29 cellular contexts compared by ENCODE assay signal in the genomic region with DNA sequence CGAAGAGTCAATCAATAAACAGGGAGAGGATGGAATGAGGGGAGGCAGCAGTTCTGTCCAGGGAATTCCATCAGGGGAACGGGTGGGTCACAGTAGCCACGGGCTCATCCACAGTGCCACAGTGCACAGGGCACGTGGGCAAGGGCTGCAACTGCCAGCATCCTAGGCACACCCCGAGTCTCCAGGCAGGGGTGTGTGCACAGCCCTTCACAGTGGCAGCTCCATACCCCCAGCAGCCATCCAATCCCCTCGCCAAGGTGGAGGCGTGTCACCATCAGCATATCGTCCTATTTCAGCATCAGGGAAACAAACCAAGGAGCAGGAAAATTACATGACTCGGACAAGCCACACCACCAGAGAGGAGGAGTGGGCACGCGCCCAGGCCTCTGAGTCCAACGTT.
"Had no signal": no experiment of that assay in that cellular context is flagged by ENCODE, and none has a peak within 500 bp of the region (broad histone marks: within the 10 kb centered on the region; RNA-seq: fewer than 3 reads in every experiment).

No MANE protein-coding gene starts in this region.

- ATAC-seq: activated CD4-positive, alpha-beta T cell treated with anti-CD3 and anti-CD28 coated beads for 36 hours; activated CD8-positive, alpha-beta T cell treated with anti-CD3 and anti-CD28 coated beads for 36 hours; activated naive CD8-positive, alpha-beta T cell treated with anti-CD3 and anti-CD28 coated beads, Interleukin-2, amount 50 U/mL, for 24 hours; activated T-cell treated with anti-CD3 and anti-CD28 coated beads, Interleukin-2, amount 50 U/mL, for 4 hours; activated T-helper 17 cell treated with anti-CD3 and anti-CD28 coated beads, Interleukin-2, amount 50 U/mL, for 72 hours; esophagus mucosa; heart left ventricle; T-helper 17 cell had no signal

- H3K9me3 ChIP-seq: adrenal gland, heart left ventricle had no signal

- H3K27ac ChIP-seq: adrenal gland, brain microvascular endothelial cell, coronary artery, dorsolateral prefrontal cortex, heart left ventricle, WERI-Rb-1 had no signal

- H3K27me3 Mint-ChIP-seq: activated CD4-positive, alpha-beta T cell treated with anti-CD3 and anti-CD28 coated beads for 36 hours; activated CD8-positive, alpha-beta T cell treated with anti-CD3 and anti-CD28 coated beads for 36 hours; activated naive CD4-positive, alpha-beta T cell treated with anti-CD3 and anti-CD28 coated beads, Interleukin-2, amount 50 U/mL, for 24 hours; activated naive CD8-positive, alpha-beta T cell treated with anti-CD3 and anti-CD28 coated beads, Interleukin-2, amount 50 U/mL, for 24 hours; dendritic cell treated with granulocyte-macrophage colony-stimulating factor and Interleukin-4, amounts not matched to agents 40 ng/mL and 50 ng/mL, for 4 days had no signal

- H3K27me3 ChIP-seq: adrenal gland, brain microvascular endothelial cell, dorsolateral prefrontal cortex had no signal

- H3K36me3 ChIP-seq: adrenal gland, brain microvascular endothelial cell, heart left ventricle, WERI-Rb-1 had no signal

- H3K4me3 ChIP-seq: adrenal gland, coronary artery, dorsolateral prefrontal cortex, heart left ventricle had no signal

- H3K9me3 Mint-ChIP-seq: activated CD8-positive, alpha-beta T cell treated with anti-CD3 and anti-CD28 coated beads for 36 hours; activated naive CD4-positive, alpha-beta T cell treated with anti-CD3 and anti-CD28 coated beads for 36 hours; activated naive CD4-positive, alpha-beta T cell treated with anti-CD3 and anti-CD28 coated beads, Interleukin-2, amount 50 U/mL, for 24 hours; activated naive CD8-positive, alpha-beta T cell treated with anti-CD3 and anti-CD28 coated beads for 36 hours; activated naive CD8-positive, alpha-beta T cell treated with anti-CD3 and anti-CD28 coated beads, Interleukin-2, amount 50 U/mL, for 24 hours; activated T-cell treated with anti-CD3 and anti-CD28 coated beads, Interleukin-2, amount 50 U/mL, for 4 hours; activated T-helper 17 cell treated with anti-CD3 and anti-CD28 coated beads, Interleukin-2, amount 50 U/mL, for 72 hours; central memory CD8-positive, alpha-beta T cell; dendritic cell treated with granulocyte-macrophage colony-stimulating factor and Interleukin-4, amounts not matched to agents 40 ng/mL and 50 ng/mL, for 4 days; endodermal cell; T-helper 2 cell treated with Interferon-gamma antibody and Interleukin-4, amounts not matched to agents 5 μg/mL and 100 μg/mL, for 36 hours had no signal

- DNase-seq: activated CD4-positive, alpha-beta T cell treated with anti-CD3 and anti-CD28 coated beads for 36 hours; activated CD4-positive, alpha-beta T cell treated with anti-CD3 and anti-CD28 coated beads, Interleukin-2, amount 50 U/mL, for 1 hour; activated CD4-positive, alpha-beta T cell treated with anti-CD3 and anti-CD28 coated beads, Interleukin-2, amount 50 U/mL, for 48 hours; activated CD4-positive, CD25-positive, alpha-beta regulatory T cell; activated CD4-positive, CD25-positive, alpha-beta regulatory T cell treated with anti-CD3 and anti-CD28 coated beads, Interleukin-2, amount 50 U/mL, for 72 hours; activated CD8-positive, alpha-beta memory T cell treated with anti-CD3 and anti-CD28 coated beads for 24 hours; activated CD8-positive, alpha-beta T cell treated with anti-CD3 and anti-CD28 coated beads for 36 hours; activated effector memory CD4-positive, alpha-beta T cell treated with anti-CD3 and anti-CD28 coated beads, Interleukin-2, amount 50 U/mL, for 16 hours; activated naive CD4-positive, alpha-beta T cell treated with anti-CD3 and anti-CD28 coated beads for 36 hours; activated naive CD8-positive, alpha-beta T cell treated with anti-CD3 and anti-CD28 coated beads for 36 hours; activated naive CD8-positive, alpha-beta T cell treated with anti-CD3 and anti-CD28 coated beads, Interleukin-2, amount 50 U/mL, for 24 hours; activated T-cell treated with anti-CD3 and anti-CD28 coated beads, Interleukin-2, amount 50 U/mL, for 4 hours; adrenal gland; dorsolateral prefrontal cortex; effector memory CD4-positive, alpha-beta T cell; endodermal cell; T-helper 1 cell; T-helper 17 cell; T1000; WERI-Rb-1 had no signal

- H3K36me3 Mint-ChIP-seq: activated naive CD4-positive, alpha-beta T cell treated with anti-CD3 and anti-CD28 coated beads, Interleukin-2, amount 50 U/mL, for 24 hours; activated naive CD8-positive, alpha-beta T cell treated with anti-CD3 and anti-CD28 coated beads for 36 hours had no signal

- H3K4me1 Mint-ChIP-seq: activated CD4-positive, alpha-beta T cell treated with anti-CD3 and anti-CD28 coated beads for 36 hours; activated naive CD4-positive, alpha-beta T cell treated with anti-CD3 and anti-CD28 coated beads, Interleukin-2, amount 50 U/mL, for 24 hours; activated naive CD8-positive, alpha-beta T cell treated with anti-CD3 and anti-CD28 coated beads for 36 hours; activated naive CD8-positive, alpha-beta T cell treated with anti-CD3 and anti-CD28 coated beads, Interleukin-2, amount 50 U/mL, for 24 hours; activated T-helper 17 cell treated with anti-CD3 and anti-CD28 coated beads, Interleukin-2, amount 50 U/mL, for 72 hours; central memory CD8-positive, alpha-beta T cell; endodermal cell; T-helper 17 cell had no signal

- H3K4me1 ChIP-seq: adrenal gland, heart left ventricle had no signal

- H3K4me3 Mint-ChIP-seq: activated CD4-positive, alpha-beta T cell treated with anti-CD3 and anti-CD28 coated beads for 36 hours; activated CD8-positive, alpha-beta T cell treated with anti-CD3 and anti-CD28 coated beads for 36 hours; activated naive CD4-positive, alpha-beta T cell treated with anti-CD3 and anti-CD28 coated beads for 36 hours; activated naive CD4-positive, alpha-beta T cell treated with anti-CD3 and anti-CD28 coated beads, Interleukin-2, amount 50 U/mL, for 24 hours; activated naive CD8-positive, alpha-beta T cell treated with anti-CD3 and anti-CD28 coated beads for 36 hours; activated naive CD8-positive, alpha-beta T cell treated with anti-CD3 and anti-CD28 coated beads, Interleukin-2, amount 50 U/mL, for 24 hours; activated T-cell treated with anti-CD3 and anti-CD28 coated beads, Interleukin-2, amount 50 U/mL, for 4 hours; activated T-helper 17 cell treated with anti-CD3 and anti-CD28 coated beads, Interleukin-2, amount 50 U/mL, for 72 hours; central memory CD8-positive, alpha-beta T cell; dendritic cell treated with granulocyte-macrophage colony-stimulating factor and Interleukin-4, amounts not matched to agents 40 ng/mL and 50 ng/mL, for 4 days; endodermal cell; T-helper 17 cell; T-helper 2 cell treated with Interferon-gamma antibody and Interleukin-4, amounts not matched to agents 5 μg/mL and 100 μg/mL, for 36 hours had no signal

- H3K27ac Mint-ChIP-seq: activated CD4-positive, alpha-beta T cell treated with anti-CD3 and anti-CD28 coated beads for 36 hours; activated CD8-positive, alpha-beta T cell treated with anti-CD3 and anti-CD28 coated beads for 36 hours; activated naive CD4-positive, alpha-beta T cell treated with anti-CD3 and anti-CD28 coated beads for 36 hours; activated naive CD4-positive, alpha-beta T cell treated with anti-CD3 and anti-CD28 coated beads, Interleukin-2, amount 50 U/mL, for 24 hours; activated naive CD8-positive, alpha-beta T cell treated with anti-CD3 and anti-CD28 coated beads for 36 hours; activated naive CD8-positive, alpha-beta T cell treated with anti-CD3 and anti-CD28 coated beads, Interleukin-2, amount 50 U/mL, for 24 hours; activated T-helper 17 cell treated with anti-CD3 and anti-CD28 coated beads, Interleukin-2, amount 50 U/mL, for 72 hours; dendritic cell treated with granulocyte-macrophage colony-stimulating factor and Interleukin-4, amounts not matched to agents 40 ng/mL and 50 ng/mL, for 4 days; endodermal cell; T-helper 17 cell; T-helper 2 cell treated with Interferon-gamma antibody and Interleukin-4, amounts not matched to agents 5 μg/mL and 100 μg/mL, for 36 hours had no signal
